ENCODE assay signal across 26 cellular contexts in genomic region chr10:3409928-3410327, GRCh38.
"Had no signal": no experiment of that assay in that cellular context is flagged by ENCODE, and none has a peak within 500 bp of the region (broad histone marks: within the 10 kb centered on the region; RNA-seq: fewer than 3 reads in every experiment).

No MANE protein-coding gene starts in this region.

- DNase-seq: naive B cell; naive thymus-derived CD8-positive, alpha-beta T cell; nephron progenitor cell; occipital lobe; ovary; retina; right cardiac atrium; right lobe of liver; sigmoid colon; small intestine; stimulated activated CD4-positive, alpha-beta T cell treated with anti-CD3 and anti-CD28 coated beads, Interleukin-12 subunit alpha, Interleukin-12 subunit beta, amount 100 ng/mL, for 4 hours; stimulated activated CD4-positive, alpha-beta T cell treated with anti-CD3 and anti-CD28 coated beads, Interleukin-2, amount 100 ng/mL, for 24 hours; stimulated activated CD4-positive, alpha-beta T cell treated with anti-CD3 and anti-CD28 coated beads, Interleukin-4, amount 100 ng/mL, for 1 hour; stimulated activated CD4-positive, alpha-beta T cell treated with anti-CD3 and anti-CD28 coated beads, Interleukin-4, amount 100 ng/mL, for 4 hours; stimulated activated CD8-positive, alpha-beta memory T cell treated with anti-CD3 and anti-CD28 coated beads, Interleukin-4, amount 100 ng/mL, for 48 hours; stimulated activated naive CD4-positive, alpha-beta T cell; stimulated activated naive CD8-positive, alpha-beta T cell treated with anti-CD3 and anti-CD28 coated beads, Interleukin-15, amount 100 ng/mL, for 72 hours; stimulated activated naive CD8-positive, alpha-beta T cell treated with anti-CD3 and anti-CD28 coated beads, Interleukin-15, Interleukin-2, amounts not matched to agents 100 U/mL and 50 U/mL, for 24 hours; substantia nigra; testis; tibial artery; transverse colon; upper lobe of right lung; uterus had no signal

- H3K27ac ChIP-seq: ovary, prostate gland, right lobe of liver, sigmoid colon, suprapubic skin, testis, tibial artery, transverse colon, upper lobe of right lung, uterus had no signal

- H3K9me3 ChIP-seq: ovary, prostate gland, right lobe of liver, suprapubic skin, testis, tibial artery, transverse colon, upper lobe of right lung, uterus had no signal

- H3K4me3 ChIP-seq: ovary, prostate gland, right lobe of liver, sigmoid colon, suprapubic skin, testis, tibial artery, transverse colon, upper lobe of right lung, uterus had no signal

- H3K27me3 ChIP-seq: ovary, right lobe of liver, sigmoid colon, suprapubic skin, testis, tibial artery, transverse colon, upper lobe of right lung, uterus had no signal

- H3K4me1 ChIP-seq: prostate gland, right lobe of liver, suprapubic skin, tibial artery, transverse colon, upper lobe of right lung, uterus had no signal

- H3K36me3 ChIP-seq: ovary, prostate gland, right lobe of liver, sigmoid colon, suprapubic skin, tibial artery, transverse colon, upper lobe of right lung, uterus had no signal
